In the genomic region with DNA sequence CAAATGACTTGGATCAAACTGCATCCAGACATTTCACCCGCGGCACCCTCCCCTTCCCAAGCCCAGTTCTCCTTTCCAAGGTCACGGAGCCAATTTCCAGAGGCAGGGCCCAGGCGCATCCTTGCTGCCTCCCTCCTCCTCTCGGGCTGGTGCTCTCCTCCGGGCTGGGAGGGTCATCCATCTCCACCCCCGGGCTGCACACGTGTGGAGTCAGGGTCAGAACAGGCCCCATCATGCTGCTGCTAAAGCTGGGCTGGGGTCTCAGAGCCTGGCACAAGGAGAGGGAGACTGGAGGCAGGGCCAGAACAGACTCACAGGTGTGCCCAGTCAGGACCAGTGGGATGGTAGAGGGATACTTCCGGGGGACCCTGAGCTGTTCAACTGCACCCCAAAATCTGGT, we compare ENCODE assay signal across 14 cellular contexts. TPM values are rescaled to one million over a fixed set of nuclear protein-coding genes. Genes with fewer than 3 reads are reported as not detected.
"Had no signal": no experiment of that assay in that cellular context is flagged by ENCODE, and none has a peak within 500 bp of the region (broad histone marks: within the 10 kb centered on the region; RNA-seq: fewer than 3 reads in every experiment).

No MANE protein-coding gene starts in this region.

- H3K27me3 Mint-ChIP-seq: activated CD8-positive, alpha-beta memory T cell treated with anti-CD3 and anti-CD28 coated beads, Interleukin-2, amount 10 ng/mL, durations not matched to agents 7 days and 5 days; activated naive CD8-positive, alpha-beta T cell treated with anti-CD3 and anti-CD28 coated beads, Interleukin-2, amount 50 U/mL, for 24 hours had no signal

- H3K4me1 ChIP-seq: body of pancreas, colonic mucosa, lower lobe of right lung, upper lobe of left lung had no signal

- H3K9me3 Mint-ChIP-seq: activated CD4-positive, alpha-beta memory T cell treated with anti-CD3 and anti-CD28 coated beads, Interleukin-2, amount 10 ng/mL, durations not matched to agents 7 days and 5 days; activated CD4-positive, alpha-beta T cell treated with anti-CD3 and anti-CD28 coated beads, Interleukin-2, amount 10 ng/mL, durations not matched to agents 24 days and 14 days; activated naive CD8-positive, alpha-beta T cell treated with anti-CD3 and anti-CD28 coated beads, Interleukin-2, amount 50 U/mL, for 24 hours; naive B cell; neural crest cell had no signal

- H3K4me3 ChIP-seq: body of pancreas, colonic mucosa, heart right ventricle, lower lobe of right lung, upper lobe of left lung had no signal

- H3K4me1 Mint-ChIP-seq: activated CD4-positive, alpha-beta memory T cell treated with anti-CD3 and anti-CD28 coated beads, Interleukin-2, amount 10 ng/mL, durations not matched to agents 7 days and 5 days; activated CD8-positive, alpha-beta memory T cell treated with anti-CD3 and anti-CD28 coated beads, Interleukin-2, amount 10 ng/mL, durations not matched to agents 7 days and 5 days had no signal

- H3K9me3 ChIP-seq: body of pancreas, colonic mucosa, heart right ventricle, lower lobe of right lung, upper lobe of left lung had no signal

- H3K4me3 Mint-ChIP-seq: activated CD4-positive, alpha-beta memory T cell treated with anti-CD3 and anti-CD28 coated beads, Interleukin-2, amount 10 ng/mL, durations not matched to agents 7 days and 5 days; activated CD4-positive, alpha-beta T cell treated with anti-CD3 and anti-CD28 coated beads, Interleukin-2, amount 10 ng/mL, durations not matched to agents 24 days and 14 days; activated CD8-positive, alpha-beta memory T cell treated with anti-CD3 and anti-CD28 coated beads, Interleukin-2, amount 10 ng/mL, durations not matched to agents 7 days and 5 days; activated naive CD8-positive, alpha-beta T cell treated with anti-CD3 and anti-CD28 coated beads, Interleukin-2, amount 50 U/mL, for 24 hours; neural crest cell had no signal

- H3K27me3 ChIP-seq: body of pancreas, colonic mucosa, upper lobe of left lung had no signal

- H3K27ac ChIP-seq: body of pancreas, colonic mucosa, heart right ventricle, lower lobe of right lung, upper lobe of left lung had no signal

- H3K36me3 Mint-ChIP-seq: activated CD8-positive, alpha-beta memory T cell treated with anti-CD3 and anti-CD28 coated beads, Interleukin-2, amount 10 ng/mL, durations not matched to agents 7 days and 5 days had no signal

- H3K27ac Mint-ChIP-seq: activated CD4-positive, alpha-beta memory T cell treated with anti-CD3 and anti-CD28 coated beads, Interleukin-2, amount 10 ng/mL, durations not matched to agents 7 days and 5 days; activated CD4-positive, alpha-beta T cell treated with anti-CD3 and anti-CD28 coated beads, Interleukin-2, amount 10 ng/mL, durations not matched to agents 24 days and 14 days; activated CD8-positive, alpha-beta memory T cell treated with anti-CD3 and anti-CD28 coated beads, Interleukin-2, amount 10 ng/mL, durations not matched to agents 7 days and 5 days; activated naive CD8-positive, alpha-beta T cell treated with anti-CD3 and anti-CD28 coated beads, Interleukin-2, amount 50 U/mL, for 24 hours had no signal

- FAIRE-seq: endometrium, keratinocyte had no signal

- H3K36me3 ChIP-seq: colonic mucosa, lower lobe of right lung, upper lobe of left lung had no signal

RNA-seq across cellular contexts. Expression of gene RSPH14, which starts 14.0 kb away (rescaled TPM):
- total RNA-seq: activated CD4-positive, alpha-beta memory T cell treated with anti-CD3 and anti-CD28 coated beads, Interleukin-2, amount 10 ng/mL, durations not matched to agents 7 days and 5 days; activated CD4-positive, alpha-beta T cell treated with anti-CD3 and anti-CD28 coated beads, Interleukin-2, amount 10 ng/mL, durations not matched to agents 24 days and 14 days; activated CD8-positive, alpha-beta memory T cell treated with anti-CD3 and anti-CD28 coated beads, Interleukin-2, amount 10 ng/mL, durations not matched to agents 7 days and 5 days; cardiac septum had no signal
- polyA plus RNA-seq: keratinocyte had no signal

RNA-seq across cellular contexts. Expression of gene RAB36, which starts 17.5 kb away (rescaled TPM):
- total RNA-seq: activated CD4-positive, alpha-beta T cell treated with anti-CD3 and anti-CD28 coated beads, Interleukin-2, amount 10 ng/mL, durations not matched to agents 24 days and 14 days had no signal
